In genomic region chr1:236523704-236524141, GRCh38 we compare ENCODE assay signal across 8 cellular contexts. TPM values are rescaled to one million over a fixed set of nuclear protein-coding genes. Genes with fewer than 3 reads are reported as not detected.
DNase-seq lines count a peak whose midpoint lies in the region; ATAC-seq and TF ChIP-seq lines count a peak whose summit lies in the region.

Gene LGALS8 (plus strand): TSS chr1:236523982. CDS start chr1:236526071, 2,089 bp downstream.

- H3K36me3 Mint-ChIP-seq in immature natural killer cell: peaks cover 11 to 15% (median 15%) of the 10 kb centered on the region in 3 donors

- peak within 1 kb of the TSS; percentile 96 to 99 (median 98) for H3K4me3 Mint-ChIP-seq in immature natural killer cell

- H3K9ac ChIP-seq in mammary epithelial cell (ENCODE audit: insufficient read depth, low read length): peak within 1 kb of the TSS; percentile 90

- peaks cover 5 to 15% (median 8%) of the 10 kb centered on the region in 3 donors for H3K27me3 Mint-ChIP-seq in immature natural killer cell (ENCODE audit: low read depth in 3 of 3)

- H3K4me3 ChIP-seq in WI38 (ENCODE audit: low read depth, low read length): peak within 1 kb of the TSS; percentile 95
- H3K4me3 ChIP-seq in mammary epithelial cell (replicated peaks in 1 of 3; ENCODE audit: insufficient read depth in 1 of 3, low read depth in 2 of 3, low read length in 3 of 3): peak within 1 kb of the TSS; percentile 71 to 86 (median 74)

- 0% methylated on average over 3 of the region's 35 CpGs for WGBS in mammary epithelial cell (ENCODE audit: low coverage, missing lambda C conversion rate)

- peaks cover 24% of the 10 kb centered on the region for H3K79me2 ChIP-seq in mammary epithelial cell (ENCODE audit: insufficient read depth, low read length)

- H3K36me3 ChIP-seq in mammary epithelial cell (ENCODE audit: insufficient read depth, low read length): no peaks in the 10 kb centered on the region

- no TSS peak for BruUV-seq in mammary epithelial cell (replicated peaks; lab: Mats Ljungman, UMichigan)

- no peaks in the 10 kb centered on the region for H3K9me3 Mint-ChIP-seq in immature natural killer cell

- H3K4me2 ChIP-seq in mammary epithelial cell (ENCODE audit: insufficient read depth, low read depth, low read length): peak within 1 kb of the TSS; percentile 93

- H3K4me1 Mint-ChIP-seq in immature natural killer cell: peaks cover 19 to 32% of the 10 kb centered on the region in 2 donors

- intact Hi-C loops in mammary epithelial cell (cut with micrococcal nuclease): no loop called here

- no peak for TF ChIP-seq CTCF in GM13977 (IDR thresholded peaks at IDR 0.05; ENCODE audit: extremely low read depth, insufficient read depth, missing control alignments)
- TF ChIP-seq CTCF in WI38 (IDR thresholded peaks at IDR 0.05; ENCODE audit: low read depth, low read length): no peak
- TF ChIP-seq CTCF in mammary epithelial cell (conservative IDR thresholded peaks at IDR 0.05 in 1 of 2, IDR thresholded peaks at IDR 0.05 in 1 of 2; ENCODE audit: extremely low read depth in 1 of 2, insufficient read depth in 1 of 2, low read depth in 1 of 2, low read length in 2 of 2): no peak

- H3K27ac ChIP-seq in mammary epithelial cell (ENCODE audit: insufficient read depth, low read depth, low read length): peak within 1 kb of the TSS; percentile 82

- peak within 1 kb of the TSS; percentile 93 to 97 (median 96) for H3K27ac Mint-ChIP-seq in immature natural killer cell

- H4K20me1 ChIP-seq in mammary epithelial cell (ENCODE audit: insufficient read depth, low read length): no peaks in the 10 kb centered on the region

- in situ Hi-C loops in GM13977 (cut with MboI; ENCODE audit: low pct_unique_long_range_greater_than_20kb, low sequenced_read_pairs, unreplicated experiment): no loop called here
- in situ Hi-C loops in mammary epithelial cell (cut with MboI; ENCODE audit: low sequenced_read_pairs in 2 of 2): loop anchor here in 1 of 2 donors (10.0 kb wide), 1 partner anchor 419 kb away; no protein-coding TSS in a partner anchor

- DNase-seq in GM13977 (ENCODE audit: low spot score) (peak; percentile 86), NCI-H1417 (lab: John Stamatoyannopoulos, UW) (peak; percentile 10 to 89 (median 85)), mammary epithelial cell (peak; percentile 78), immature natural killer cell (peak; percentile 80 to 82 (median 81)), smooth muscle cell of the brain vasculature (ENCODE audit: low read depth, low spot score) (peak; percentile 49), NCI-H187 treated with DMSO at 0.1 percent for 48 hours (lab: John Stamatoyannopoulos, UW) (no peak)

- peak within 1 kb of the TSS; percentile 97 for H2AFZ ChIP-seq in mammary epithelial cell (ENCODE audit: low read depth, low read length)

- dilution Hi-C loops in mammary epithelial cell (cut with HindIII; ENCODE audit: low sequenced_read_pairs): no loop called here

- H3K27me3 ChIP-seq in mammary epithelial cell (ENCODE audit: insufficient read depth, low read length): no peaks in the 10 kb centered on the region

- no peaks in the 10 kb centered on the region for H3K4me1 ChIP-seq in mammary epithelial cell (ENCODE audit: insufficient read depth, low read length)

- no peaks in the 10 kb centered on the region for H3K9me3 ChIP-seq in mammary epithelial cell (replicated peaks; ENCODE audit: insufficient read depth, low read length)

- peak; percentile 71 for ATAC-seq in HG02678 (IDR thresholded peaks at IDR 0.05; ENCODE audit: unreplicated experiment)

- CTCF ChIA-PET in mammary epithelial cell (lab: Charles Lee; ENCODE audit: low non-redundant PET): interaction anchor here (0.6 kb wide), 1 partner anchor 10 kb away, joined by 7 read pairs; no protein-coding TSS in a partner anchor

RNA-seq across cellular contexts. Expression of gene LGALS8, which starts in this region (rescaled TPM):
- total RNA-seq in mammary epithelial cell: 10 to 100 TPM; 41.7 to 96.9 TPM
- polyA plus RNA-seq in mammary epithelial cell (32.9 TPM), immature natural killer cell (10 to 100 TPM; 24.9 to 43.6 (median 26.6) TPM)
- polyA minus RNA-seq in mammary epithelial cell: 40.8 TPM
